Comparison of ENCODE assay signal across 21 cellular contexts in genomic region chr1:186854102-186854501, GRCh38. TPM values are rescaled to one million over a fixed set of nuclear protein-coding genes. Genes with fewer than 3 reads are reported as not detected.
"Had no signal": no experiment of that assay in that cellular context is flagged by ENCODE, and none has a peak within 500 bp of the region (broad histone marks: within the 10 kb centered on the region; RNA-seq: fewer than 3 reads in every experiment).

No MANE protein-coding gene starts in this region.

- H3K9me3 ChIP-seq: esophagus squamous epithelium, neutrophil, right atrium auricular region, sigmoid colon, testis, transverse colon had no signal

- H3K27ac ChIP-seq: esophagus squamous epithelium, hepatocyte, neutrophil, right atrium auricular region, skin epidermis, testis had no signal

- H3K9me3 Mint-ChIP-seq: stimulated activated naive CD8-positive, alpha-beta T cell treated with anti-CD3 and anti-CD28 coated beads, Interleukin-15, amount 100 ng/mL, for 72 hours had no signal

- H3K4me1 Mint-ChIP-seq: naive thymus-derived CD8-positive, alpha-beta T cell; stimulated activated naive CD8-positive, alpha-beta T cell treated with anti-CD3 and anti-CD28 coated beads, Interleukin-15, amount 100 ng/mL, for 72 hours had no signal

- ATAC-seq: left colon; naive thymus-derived CD8-positive, alpha-beta T cell; stimulated activated naive B cell treated with anti-CD40 and anti-IgM and Interleukin-4, amounts not matched to agents 10 μg/mL and 1 μg/mL and 100 μg/mL, for 72 hours; stimulated activated naive CD8-positive, alpha-beta T cell treated with anti-CD3 and anti-CD28 coated beads, Interleukin-15, amount 100 ng/mL, for 72 hours had no signal

- H3K79me2 ChIP-seq: hepatocyte had no signal

- H2AFZ ChIP-seq: hepatocyte had no signal

- H3K27me3 Mint-ChIP-seq: stimulated activated naive B cell treated with anti-CD40 and anti-IgM and Interleukin-4, amounts not matched to agents 10 μg/mL and 1 μg/mL and 100 μg/mL, for 72 hours had no signal

- H3K4me1 ChIP-seq: right atrium auricular region, testis had no signal

- H3K4me3 Mint-ChIP-seq: naive thymus-derived CD8-positive, alpha-beta T cell; stimulated activated naive B cell treated with anti-CD40 and anti-IgM and Interleukin-4, amounts not matched to agents 10 μg/mL and 1 μg/mL and 100 μg/mL, for 72 hours; stimulated activated naive CD8-positive, alpha-beta T cell treated with anti-CD3 and anti-CD28 coated beads, Interleukin-15, amount 100 ng/mL, for 72 hours had no signal

- H3K36me3 Mint-ChIP-seq: naive thymus-derived CD8-positive, alpha-beta T cell; stimulated activated naive B cell treated with anti-CD40 and anti-IgM and Interleukin-4, amounts not matched to agents 10 μg/mL and 1 μg/mL and 100 μg/mL, for 72 hours had no signal

- H3K27me3 ChIP-seq: esophagus squamous epithelium, hepatocyte, neutrophil, right atrium auricular region, sigmoid colon, testis, transverse colon had no signal

- DNase-seq: cortex of kidney; effector memory CD4-positive, alpha-beta T cell; esophagus squamous epithelium; foreskin fibroblast; head of caudate nucleus; left colon; mesendoderm; naive thymus-derived CD8-positive, alpha-beta T cell; posterior cingulate gyrus; sigmoid colon; stimulated activated CD4-positive, alpha-beta T cell treated with anti-CD3 and anti-CD28 coated beads, Interleukin-2, amount 100 ng/mL, for 24 hours; stimulated activated CD4-positive, alpha-beta T cell treated with anti-CD3 and anti-CD28 coated beads, Interleukin-4, amount 100 ng/mL, for 4 hours; stimulated activated naive B cell treated with anti-CD40 and anti-IgM and Interleukin-4, amounts not matched to agents 10 μg/mL and 1 μg/mL and 100 μg/mL, for 72 hours; stimulated activated naive CD8-positive, alpha-beta T cell treated with anti-CD3 and anti-CD28 coated beads, Interleukin-15, amount 100 ng/mL, for 72 hours; testis; transverse colon had no signal

- H3K4me3 ChIP-seq: esophagus squamous epithelium, hepatocyte, right atrium auricular region, sigmoid colon, skin epidermis, testis, transverse colon had no signal

- H3K27ac Mint-ChIP-seq: naive thymus-derived CD8-positive, alpha-beta T cell; stimulated activated naive B cell treated with anti-CD40 and anti-IgM and Interleukin-4, amounts not matched to agents 10 μg/mL and 1 μg/mL and 100 μg/mL, for 72 hours; stimulated activated naive CD8-positive, alpha-beta T cell treated with anti-CD3 and anti-CD28 coated beads, Interleukin-15, amount 100 ng/mL, for 72 hours had no signal

- H3K4me2 ChIP-seq: hepatocyte had no signal

- H3K36me3 ChIP-seq: esophagus squamous epithelium, right atrium auricular region, transverse colon had no signal

RNA-seq across cellular contexts. Expression of gene PLA2G4A, which starts 25.4 kb away (rescaled TPM):
- polyA plus RNA-seq: naive thymus-derived CD8-positive, alpha-beta T cell; neural cell had no signal
